In the genomic region with DNA sequence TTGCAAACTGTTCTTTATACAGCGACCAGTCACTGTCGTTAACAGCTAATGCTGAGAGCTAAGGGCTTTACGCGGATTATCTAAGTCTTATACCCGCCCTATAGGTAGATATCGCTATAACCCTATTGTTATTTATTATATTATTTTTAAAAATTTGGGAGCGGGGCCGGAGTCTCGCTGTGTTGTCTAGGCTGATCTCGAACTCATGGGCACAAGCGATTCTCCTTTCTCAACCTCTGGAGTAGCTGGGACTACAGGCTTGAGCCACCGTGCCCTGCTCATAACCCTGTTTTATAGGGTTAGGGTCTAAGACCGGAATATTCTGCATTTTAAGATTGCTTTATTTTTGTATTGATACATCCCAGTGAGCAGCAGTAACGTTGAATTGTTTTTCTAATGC, we compare ENCODE assay signal across 1 cellular context.
A peak's percentile ranks its signal among the peaks of the same experiment; 100 is the strongest.
TF ChIP-seq lines count a peak whose summit lies in the region.

No MANE protein-coding gene starts in this region.

TF ChIP-seq in K562, 482 proteins besides CTCF, POLR2A, EP300 and RAD21 (continued from another document):
- TF ChIP-seq, protein P1, sequence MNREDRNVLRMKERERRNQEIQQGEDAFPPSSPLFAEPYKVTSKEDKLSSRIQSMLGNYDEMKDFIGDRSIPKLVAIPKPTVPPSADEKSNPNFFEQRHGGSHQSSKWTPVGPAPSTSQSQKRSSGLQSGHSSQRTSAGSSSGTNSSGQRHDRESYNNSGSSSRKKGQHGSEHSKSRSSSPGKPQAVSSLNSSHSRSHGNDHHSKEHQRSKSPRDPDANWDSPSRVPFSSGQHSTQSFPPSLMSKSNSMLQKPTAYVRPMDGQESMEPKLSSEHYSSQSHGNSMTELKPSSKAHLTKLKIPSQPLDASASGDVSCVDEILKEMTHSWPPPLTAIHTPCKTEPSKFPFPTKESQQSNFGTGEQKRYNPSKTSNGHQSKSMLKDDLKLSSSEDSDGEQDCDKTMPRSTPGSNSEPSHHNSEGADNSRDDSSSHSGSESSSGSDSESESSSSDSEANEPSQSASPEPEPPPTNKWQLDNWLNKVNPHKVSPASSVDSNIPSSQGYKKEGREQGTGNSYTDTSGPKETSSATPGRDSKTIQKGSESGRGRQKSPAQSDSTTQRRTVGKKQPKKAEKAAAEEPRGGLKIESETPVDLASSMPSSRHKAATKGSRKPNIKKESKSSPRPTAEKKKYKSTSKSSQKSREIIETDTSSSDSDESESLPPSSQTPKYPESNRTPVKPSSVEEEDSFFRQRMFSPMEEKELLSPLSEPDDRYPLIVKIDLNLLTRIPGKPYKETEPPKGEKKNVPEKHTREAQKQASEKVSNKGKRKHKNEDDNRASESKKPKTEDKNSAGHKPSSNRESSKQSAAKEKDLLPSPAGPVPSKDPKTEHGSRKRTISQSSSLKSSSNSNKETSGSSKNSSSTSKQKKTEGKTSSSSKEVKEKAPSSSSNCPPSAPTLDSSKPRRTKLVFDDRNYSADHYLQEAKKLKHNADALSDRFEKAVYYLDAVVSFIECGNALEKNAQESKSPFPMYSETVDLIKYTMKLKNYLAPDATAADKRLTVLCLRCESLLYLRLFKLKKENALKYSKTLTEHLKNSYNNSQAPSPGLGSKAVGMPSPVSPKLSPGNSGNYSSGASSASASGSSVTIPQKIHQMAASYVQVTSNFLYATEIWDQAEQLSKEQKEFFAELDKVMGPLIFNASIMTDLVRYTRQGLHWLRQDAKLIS (CRISPR knock-in tag; IDR thresholded peaks at IDR 0.05), result 0 out of 2 replicates have a peak, but pooled peaks have one; percentile 31
